In the genomic region with DNA sequence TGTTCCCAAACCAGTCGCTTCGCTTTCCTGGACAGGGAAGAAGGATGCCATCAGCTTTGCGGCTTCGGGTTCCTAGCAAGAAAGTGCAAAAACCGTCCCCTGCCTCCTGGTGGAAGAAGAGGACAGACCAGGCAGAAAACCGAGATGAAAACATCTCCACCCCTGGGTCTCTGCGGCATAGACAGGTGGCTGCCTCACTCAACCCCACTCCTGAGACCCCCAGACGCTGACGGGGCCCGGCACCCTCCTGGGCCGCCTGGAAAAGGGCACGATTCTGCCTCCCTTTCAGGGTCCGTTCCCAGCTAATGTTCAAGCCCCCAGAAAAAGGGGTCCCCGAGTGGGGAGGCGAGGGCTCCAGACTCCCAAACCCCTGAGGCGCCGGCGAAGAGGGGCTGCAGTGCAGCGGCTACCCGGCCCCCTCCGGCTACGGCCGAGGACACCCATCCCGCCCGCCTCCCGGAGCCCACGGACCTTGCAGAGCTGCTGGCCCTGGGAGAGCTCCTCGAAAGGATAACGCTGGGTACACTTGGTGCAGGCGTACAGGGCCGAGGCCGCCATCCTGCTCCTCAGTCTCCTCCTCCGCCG, we compare ENCODE assay signal across 1 cellular context.
TF ChIP-seq lines count a peak whose summit lies in the region.

No MANE protein-coding gene starts in this region.

TF ChIP-seq in GM23338, 12 proteins besides CTCF, POLR2A, EP300 and RAD21 (continued from another document):
- TF ChIP-seq, protein P1, sequence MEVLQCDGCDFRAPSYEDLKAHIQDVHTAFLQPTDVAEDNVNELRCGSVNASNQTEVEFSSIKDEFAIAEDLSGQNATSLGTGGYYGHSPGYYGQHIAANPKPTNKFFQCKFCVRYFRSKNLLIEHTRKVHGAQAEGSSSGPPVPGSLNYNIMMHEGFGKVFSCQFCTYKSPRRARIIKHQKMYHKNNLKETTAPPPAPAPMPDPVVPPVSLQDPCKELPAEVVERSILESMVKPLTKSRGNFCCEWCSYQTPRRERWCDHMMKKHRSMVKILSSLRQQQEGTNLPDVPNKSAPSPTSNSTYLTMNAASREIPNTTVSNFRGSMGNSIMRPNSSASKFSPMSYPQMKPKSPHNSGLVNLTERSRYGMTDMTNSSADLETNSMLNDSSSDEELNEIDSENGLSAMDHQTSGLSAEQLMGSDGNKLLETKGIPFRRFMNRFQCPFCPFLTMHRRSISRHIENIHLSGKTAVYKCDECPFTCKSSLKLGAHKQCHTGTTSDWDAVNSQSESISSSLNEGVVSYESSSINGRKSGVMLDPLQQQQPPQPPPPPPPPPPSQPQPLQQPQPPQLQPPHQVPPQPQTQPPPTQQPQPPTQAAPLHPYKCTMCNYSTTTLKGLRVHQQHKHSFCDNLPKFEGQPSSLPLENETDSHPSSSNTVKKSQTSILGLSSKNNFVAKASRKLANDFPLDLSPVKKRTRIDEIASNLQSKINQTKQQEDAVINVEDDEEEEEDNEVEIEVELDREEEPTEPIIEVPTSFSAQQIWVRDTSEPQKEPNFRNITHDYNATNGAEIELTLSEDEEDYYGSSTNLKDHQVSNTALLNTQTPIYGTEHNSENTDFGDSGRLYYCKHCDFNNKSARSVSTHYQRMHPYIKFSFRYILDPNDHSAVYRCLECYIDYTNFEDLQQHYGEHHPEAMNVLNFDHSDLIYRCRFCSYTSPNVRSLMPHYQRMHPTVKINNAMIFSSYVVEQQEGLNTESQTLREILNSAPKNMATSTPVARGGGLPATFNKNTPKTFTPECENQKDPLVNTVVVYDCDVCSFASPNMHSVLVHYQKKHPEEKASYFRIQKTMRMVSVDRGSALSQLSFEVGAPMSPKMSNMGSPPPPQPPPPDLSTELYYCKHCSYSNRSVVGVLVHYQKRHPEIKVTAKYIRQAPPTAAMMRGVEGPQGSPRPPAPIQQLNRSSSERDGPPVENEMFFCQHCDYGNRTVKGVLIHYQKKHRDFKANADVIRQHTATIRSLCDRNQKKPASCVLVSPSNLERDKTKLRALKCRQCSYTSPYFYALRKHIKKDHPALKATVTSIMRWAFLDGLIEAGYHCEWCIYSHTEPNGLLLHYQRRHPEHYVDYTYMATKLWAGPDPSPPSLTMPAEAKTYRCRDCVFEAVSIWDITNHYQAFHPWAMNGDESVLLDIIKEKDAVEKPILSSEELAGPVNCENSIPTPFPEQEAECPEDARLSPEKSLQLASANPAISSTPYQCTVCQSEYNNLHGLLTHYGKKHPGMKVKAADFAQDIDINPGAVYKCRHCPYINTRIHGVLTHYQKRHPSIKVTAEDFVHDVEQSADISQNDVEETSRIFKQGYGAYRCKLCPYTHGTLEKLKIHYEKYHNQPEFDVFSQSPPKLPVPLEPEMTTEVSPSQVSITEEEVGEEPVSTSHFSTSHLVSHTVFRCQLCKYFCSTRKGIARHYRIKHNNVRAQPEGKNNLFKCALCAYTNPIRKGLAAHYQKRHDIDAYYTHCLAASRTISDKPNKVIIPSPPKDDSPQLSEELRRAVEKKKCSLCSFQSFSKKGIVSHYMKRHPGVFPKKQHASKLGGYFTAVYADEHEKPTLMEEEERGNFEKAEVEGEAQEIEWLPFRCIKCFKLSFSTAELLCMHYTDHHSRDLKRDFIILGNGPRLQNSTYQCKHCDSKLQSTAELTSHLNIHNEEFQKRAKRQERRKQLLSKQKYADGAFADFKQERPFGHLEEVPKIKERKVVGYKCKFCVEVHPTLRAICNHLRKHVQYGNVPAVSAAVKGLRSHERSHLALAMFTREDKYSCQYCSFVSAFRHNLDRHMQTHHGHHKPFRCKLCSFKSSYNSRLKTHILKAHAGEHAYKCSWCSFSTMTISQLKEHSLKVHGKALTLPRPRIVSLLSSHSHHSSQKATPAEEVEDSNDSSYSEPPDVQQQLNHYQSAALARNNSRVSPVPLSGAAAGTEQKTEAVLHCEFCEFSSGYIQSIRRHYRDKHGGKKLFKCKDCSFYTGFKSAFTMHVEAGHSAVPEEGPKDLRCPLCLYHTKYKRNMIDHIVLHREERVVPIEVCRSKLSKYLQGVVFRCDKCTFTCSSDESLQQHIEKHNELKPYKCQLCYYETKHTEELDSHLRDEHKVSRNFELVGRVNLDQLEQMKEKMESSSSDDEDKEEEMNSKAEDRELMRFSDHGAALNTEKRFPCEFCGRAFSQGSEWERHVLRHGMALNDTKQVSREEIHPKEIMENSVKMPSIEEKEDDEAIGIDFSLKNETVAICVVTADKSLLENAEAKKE (CRISPR knock-in tag; IDR thresholded peaks at IDR 0.05): no peak
- TF ChIP-seq JUNB (IDR thresholded peaks at IDR 0.05; ENCODE audit: unreplicated experiment): no peak
- TF ChIP-seq ZNF114 (CRISPR knock-in tag; IDR thresholded peaks at IDR 0.05): no peak
- TF ChIP-seq, protein P2, sequence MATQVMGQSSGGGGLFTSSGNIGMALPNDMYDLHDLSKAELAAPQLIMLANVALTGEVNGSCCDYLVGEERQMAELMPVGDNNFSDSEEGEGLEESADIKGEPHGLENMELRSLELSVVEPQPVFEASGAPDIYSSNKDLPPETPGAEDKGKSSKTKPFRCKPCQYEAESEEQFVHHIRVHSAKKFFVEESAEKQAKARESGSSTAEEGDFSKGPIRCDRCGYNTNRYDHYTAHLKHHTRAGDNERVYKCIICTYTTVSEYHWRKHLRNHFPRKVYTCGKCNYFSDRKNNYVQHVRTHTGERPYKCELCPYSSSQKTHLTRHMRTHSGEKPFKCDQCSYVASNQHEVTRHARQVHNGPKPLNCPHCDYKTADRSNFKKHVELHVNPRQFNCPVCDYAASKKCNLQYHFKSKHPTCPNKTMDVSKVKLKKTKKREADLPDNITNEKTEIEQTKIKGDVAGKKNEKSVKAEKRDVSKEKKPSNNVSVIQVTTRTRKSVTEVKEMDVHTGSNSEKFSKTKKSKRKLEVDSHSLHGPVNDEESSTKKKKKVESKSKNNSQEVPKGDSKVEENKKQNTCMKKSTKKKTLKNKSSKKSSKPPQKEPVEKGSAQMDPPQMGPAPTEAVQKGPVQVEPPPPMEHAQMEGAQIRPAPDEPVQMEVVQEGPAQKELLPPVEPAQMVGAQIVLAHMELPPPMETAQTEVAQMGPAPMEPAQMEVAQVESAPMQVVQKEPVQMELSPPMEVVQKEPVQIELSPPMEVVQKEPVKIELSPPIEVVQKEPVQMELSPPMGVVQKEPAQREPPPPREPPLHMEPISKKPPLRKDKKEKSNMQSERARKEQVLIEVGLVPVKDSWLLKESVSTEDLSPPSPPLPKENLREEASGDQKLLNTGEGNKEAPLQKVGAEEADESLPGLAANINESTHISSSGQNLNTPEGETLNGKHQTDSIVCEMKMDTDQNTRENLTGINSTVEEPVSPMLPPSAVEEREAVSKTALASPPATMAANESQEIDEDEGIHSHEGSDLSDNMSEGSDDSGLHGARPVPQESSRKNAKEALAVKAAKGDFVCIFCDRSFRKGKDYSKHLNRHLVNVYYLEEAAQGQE (IDR thresholded peaks at IDR 0.05; ENCODE audit: unreplicated experiment): no peak
